10 cellular contexts compared by ENCODE assay signal in genomic region chr4:150385606-150386005, GRCh38.
DNase-seq lines count a peak whose midpoint lies in the region; ATAC-seq and TF ChIP-seq lines count a peak whose summit lies in the region.
"Had no signal": no experiment of that assay in that cellular context is flagged by ENCODE, and none has a peak within 500 bp of the region (broad histone marks: within the 10 kb centered on the region; RNA-seq: fewer than 3 reads in every experiment).

No MANE protein-coding gene starts in this region.

- H3K4me3 ChIP-seq in RWPE2 (ENCODE audit: severe bottlenecking) (no peak overlapping the region), foreskin fibroblast (ENCODE audit: low read depth in 1 of 2, low read length in 2 of 2) (no peak overlapping the region), smooth muscle cell (no peak overlapping the region), vagina (no peak overlapping the region)

- intact Hi-C loops in vagina (cut with DNase I): no loop called here

- no peaks in the 10 kb centered on the region for H4K20me1 ChIP-seq in smooth muscle cell (ENCODE audit: low read depth)

- H3K27ac ChIP-seq in RWPE2 (ENCODE audit: poor library complexity, severe bottlenecking): no peak overlapping the region
- no peak overlapping the region for H3K27ac ChIP-seq in smooth muscle cell (ENCODE audit: low read depth)
- H3K27ac ChIP-seq in vagina: no peak overlapping the region

- H2AFZ ChIP-seq in smooth muscle cell (ENCODE audit: low read depth): no peak overlapping the region

- H3K9me3 ChIP-seq in RWPE2 (ENCODE audit: severe bottlenecking) (no peaks in the 10 kb centered on the region), smooth muscle cell (replicated peaks; ENCODE audit: low read depth) (no peaks in the 10 kb centered on the region), vagina (no peaks in the 10 kb centered on the region)

- H3K4me1 ChIP-seq in RWPE2 (ENCODE audit: insufficient read depth, poor library complexity, severe bottlenecking) (peaks cover 7% of the 10 kb centered on the region), smooth muscle cell (ENCODE audit: low read depth) (peaks cover 13% of the 10 kb centered on the region), vagina (peaks cover 8% of the 10 kb centered on the region)

- H3K4me2 ChIP-seq in smooth muscle cell: no peak overlapping the region

- ATAC-seq in RWPE2 (ENCODE audit: low read depth) (peak; percentile 83), HG03342 (IDR thresholded peaks at IDR 0.05; ENCODE audit: unreplicated experiment) (no peak)

- TF ChIP-seq POLR2A in vagina (IDR thresholded peaks at IDR 0.05): no peak

- H3K27me3 ChIP-seq in RWPE2 (ENCODE audit: insufficient read depth, poor library complexity, severe bottlenecking): no peaks in the 10 kb centered on the region
- H3K27me3 ChIP-seq in smooth muscle cell (ENCODE audit: low read depth): no peaks in the 10 kb centered on the region
- no peaks in the 10 kb centered on the region for H3K27me3 ChIP-seq in vagina

- H3F3A ChIP-seq in smooth muscle cell (ENCODE audit: low read depth): peaks cover 16% of the 10 kb centered on the region

- DNase-seq in NCI-H2171 treated with DMSO at 0.1 percent for 48 hours (lab: John Stamatoyannopoulos, UW) (peak; percentile 46), NCI-H2171 (lab: John Stamatoyannopoulos, UW) (no peak), RWPE2 (ENCODE audit: low spot score) (no peak), foreskin fibroblast (peak; percentile 91 to 96), smooth muscle cell of the brain vasculature (ENCODE audit: low read depth, low spot score) (peak; percentile 63), smooth muscle cell (lab: John Stamatoyannopoulos, UW; ENCODE audit: unreplicated experiment) (no peak), vagina (ENCODE audit: extremely low spot score in 2 of 2) (no peak)
- DNase-seq: activated T-cell treated with anti-CD3 and anti-CD28 coated beads, Interleukin-2, amount 50 U/mL, for 1 hour; NCI-H510A had no signal

- H3K79me2 ChIP-seq in smooth muscle cell (ENCODE audit: low read depth): no peaks in the 10 kb centered on the region

- TF ChIP-seq CTCF in RWPE2 (IDR thresholded peaks at IDR 0.05; ENCODE audit: poor library complexity, severe bottlenecking): no peak
- no peak for TF ChIP-seq CTCF in foreskin fibroblast (IDR thresholded peaks at IDR 0.05; ENCODE audit: low read depth, low read length)
- TF ChIP-seq CTCF in smooth muscle cell (IDR thresholded peaks at IDR 0.05; ENCODE audit: borderline replicate concordance, insufficient read depth, poor library complexity, severe bottlenecking): no peak
- no peak for TF ChIP-seq CTCF in vagina (IDR thresholded peaks at IDR 0.05)

- no peak overlapping the region for H3K9ac ChIP-seq in smooth muscle cell (ENCODE audit: low read depth)

- H3K36me3 ChIP-seq in RWPE2 (ENCODE audit: low read depth) (no peaks in the 10 kb centered on the region), smooth muscle cell (ENCODE audit: low read depth) (no peaks in the 10 kb centered on the region), vagina (no peaks in the 10 kb centered on the region)

- 2% methylated on average over 2 of the region's 2 CpGs for WGBS in smooth muscle cell (ENCODE audit: low lambda C conversion rate)

Comparison
In these comparisons a context has a peak if more than half of its experiments do, and no peak if none do; other contexts are left out.
1. DNase-seq: peak in NCI-H2171 treated with DMSO at 0.1 percent for 48 hours (single experiment), foreskin fibroblast (2 of 2) and smooth muscle cell of the brain vasculature (single experiment); none in NCI-H2171 (single experiment), RWPE2 (single experiment), smooth muscle cell (single experiment) and vagina (0 of 2).